11 cellular contexts compared by ENCODE assay signal in genomic region chr1:156743367-156744302, GRCh38. TPM values are rescaled to one million over a fixed set of nuclear protein-coding genes. Genes with fewer than 3 reads are reported as not detected.
DNase-seq lines count a peak whose midpoint lies in the region; ATAC-seq and TF ChIP-seq lines count a peak whose summit lies in the region.
"Had no signal": no experiment of that assay in that cellular context is flagged by ENCODE, and none has a peak within 500 bp of the region (broad histone marks: within the 10 kb centered on the region; RNA-seq: fewer than 3 reads in every experiment).

No MANE protein-coding gene starts in this region.

- no peak overlapping the region; a peak in 1 of 20 replicates for H3K4me3 ChIP-seq in BLaER1 treated with 17β-estradiol and CSF1 and Interleukin-3, amounts not matched to agents 10 nM and 100 nM
- H3K4me3 ChIP-seq in mesenchymal stem cell (ENCODE audit: insufficient read depth in 1 of 2, low read depth in 1 of 2, low read length in 2 of 2), result no peak overlapping the region
- no peak overlapping the region for H3K4me3 ChIP-seq in Karpas-422 (ENCODE audit: low read length)

- CTCF ChIA-PET in Calu3 (lab: Charles Lee), result no interaction called here
- CTCF ChIA-PET in activated CD8-positive, alpha-beta T cell treated with anti-CD3 and anti-CD28 coated beads for 36 hours (lab: Charles Lee), result interaction anchor here (5.0 kb wide), 1 partner anchor 16 kb away, joined by 71 read pairs; the partner anchor contains the start of genes ISG20L2 and METTL25B

- no peak overlapping the region for H2AFZ ChIP-seq in mesenchymal stem cell (ENCODE audit: low read depth, low read length)
- H2AFZ ChIP-seq in Karpas-422 (ENCODE audit: low read length), result no peak overlapping the region

- no peak overlapping the region for H3K4me3 Mint-ChIP-seq in Calu3 (ENCODE audit: low read depth, unreplicated experiment)
- H3K4me3 Mint-ChIP-seq in activated CD8-positive, alpha-beta T cell treated with anti-CD3 and anti-CD28 coated beads for 36 hours, result no peak overlapping the region

- no peak overlapping the region for H3K4ac ChIP-seq in mesenchymal stem cell (ENCODE audit: low read depth in 1 of 2, low read length in 2 of 2)

- peaks cover 87% of the 10 kb centered on the region for H3K36me3 Mint-ChIP-seq in Calu3 (ENCODE audit: insufficient read depth, unreplicated experiment)
- peaks cover 69% of the 10 kb centered on the region for H3K36me3 Mint-ChIP-seq in activated CD8-positive, alpha-beta T cell treated with anti-CD3 and anti-CD28 coated beads for 36 hours (ENCODE audit: low read depth)

- H2BK120ac ChIP-seq in mesenchymal stem cell (ENCODE audit: low read depth, low read length), result no peak overlapping the region

- H3K4me1 Mint-ChIP-seq in Calu3 (ENCODE audit: low read depth, unreplicated experiment), result peaks cover 72% of the 10 kb centered on the region
- peaks cover 74% of the 10 kb centered on the region for H3K4me1 Mint-ChIP-seq in activated CD8-positive, alpha-beta T cell treated with anti-CD3 and anti-CD28 coated beads for 36 hours (ENCODE audit: low read depth)

- BruUV-seq in Calu3 (replicated peaks; lab: Mats Ljungman, UMichigan), result no TSS peak

- no peak overlapping the region for H2BK12ac ChIP-seq in mesenchymal stem cell (ENCODE audit: low read length in 2 of 2)

- peaks cover 60% of the 10 kb centered on the region for H3K79me2 ChIP-seq in Karpas-422 (ENCODE audit: low read length)

- peaks cover 36 to 64% (median 55%) of the 10 kb centered on the region in 11 experiments for H3K36me3 ChIP-seq in BLaER1 treated with 17β-estradiol and CSF1 and Interleukin-3, amounts not matched to agents 10 nM and 100 nM
- peaks cover 32 to 44% of the 10 kb centered on the region in 2 experiments for H3K36me3 ChIP-seq in mesenchymal stem cell (ENCODE audit: control insufficient read depth in 1 of 2, insufficient read depth in 2 of 2, low read depth in 1 of 2, low read length in 2 of 2)
- H3K36me3 ChIP-seq in Karpas-422 (ENCODE audit: insufficient read depth, low read length), result peaks cover 14% of the 10 kb centered on the region; the same call in 1 of the 2 replicates

- WGBS in mesenchymal stem cell, result 94% methylated on average over 13 of the region's 14 CpGs

- no peaks in the 10 kb centered on the region for H3K9me3 Mint-ChIP-seq in Calu3 (ENCODE audit: low read depth, unreplicated experiment)
- H3K9me3 Mint-ChIP-seq in activated CD8-positive, alpha-beta T cell treated with anti-CD3 and anti-CD28 coated beads for 36 hours, result no peaks in the 10 kb centered on the region
- H3K9me3 Mint-ChIP-seq: naive B cell had no signal

- H4K91ac ChIP-seq in mesenchymal stem cell (ENCODE audit: low read length), result no peak overlapping the region

- no peak overlapping the region for H2BK15ac ChIP-seq in mesenchymal stem cell (ENCODE audit: low read depth, poor library complexity, severe bottlenecking)

- H3K27me3 Mint-ChIP-seq in Calu3 (ENCODE audit: unreplicated experiment), result no peaks in the 10 kb centered on the region
- H3K27me3 Mint-ChIP-seq in activated CD8-positive, alpha-beta T cell treated with anti-CD3 and anti-CD28 coated beads for 36 hours, result no peaks in the 10 kb centered on the region
- H3K27me3 Mint-ChIP-seq: naive B cell had no signal

- TF ChIP-seq CTCF in Calu3 (IDR thresholded peaks at IDR 0.05; ENCODE audit: unreplicated experiment), result no peak
- no peak for TF ChIP-seq CTCF in activated CD8-positive, alpha-beta T cell treated with anti-CD3 and anti-CD28 coated beads for 36 hours (IDR thresholded peaks at IDR 0.05)

- H2AK5ac ChIP-seq in mesenchymal stem cell (ENCODE audit: low read length, severe bottlenecking), result no peak overlapping the region

- H3K9me3 ChIP-seq in BLaER1 treated with 17β-estradiol and CSF1 and Interleukin-3, amounts not matched to agents 10 nM and 100 nM (replicated peaks in 1 of 11), result no peaks in the 10 kb centered on the region
- H3K9me3 ChIP-seq in mesenchymal stem cell (ENCODE audit: control insufficient read depth, low read length) (no peaks in the 10 kb centered on the region), Karpas-422 (ENCODE audit: low read length) (no peaks in the 10 kb centered on the region)

- no peak overlapping the region for H3K18ac ChIP-seq in mesenchymal stem cell (ENCODE audit: low read depth in 1 of 2, low read length in 2 of 2)

- peak overlapping the region; percentile 88 for H3K27ac Mint-ChIP-seq in Calu3 (ENCODE audit: unreplicated experiment)
- H3K27ac Mint-ChIP-seq in activated CD8-positive, alpha-beta T cell treated with anti-CD3 and anti-CD28 coated beads for 36 hours, result peak overlapping the region; percentile 26

- POLR2A ChIA-PET in activated CD8-positive, alpha-beta T cell treated with anti-CD3 and anti-CD28 coated beads for 36 hours (lab: Charles Lee), result interaction anchor here (0.6 to 3.5 kb wide), 4 partner anchors 7 to 23 kb away, joined by 3 to 53 read pairs (median 4); partner anchors contain the start of genes HDGF and PRCC

- peak overlapping the region in 10 of 11 experiments; percentile 14 to 64 (median 34); a peak in 13 of 22 replicates for H3K9ac ChIP-seq in BLaER1 treated with 17β-estradiol and CSF1 and Interleukin-3, amounts not matched to agents 10 nM and 100 nM
- peak overlapping the region; percentile 34 for H3K9ac ChIP-seq in mesenchymal stem cell (ENCODE audit: low read length)
- H3K9ac ChIP-seq in Karpas-422 (ENCODE audit: low read length), result no peak overlapping the region

- H3K4me2 ChIP-seq in BLaER1 treated with 17β-estradiol and CSF1 and Interleukin-3, amounts not matched to agents 10 nM and 100 nM, result peak overlapping the region in 7 of 11 experiments; percentile 1 to 68 (median 28); a peak in 9 of 22 replicates
- H3K4me2 ChIP-seq in mesenchymal stem cell (ENCODE audit: low read length, poor library complexity, severe bottlenecking), result no peak overlapping the region
- H3K4me2 ChIP-seq in Karpas-422 (ENCODE audit: low read depth, low read length, poor library complexity, severe bottlenecking), result no peak overlapping the region

- H4K20me1 ChIP-seq in BLaER1 treated with 17β-estradiol and CSF1 and Interleukin-3, amounts not matched to agents 10 nM and 100 nM, result peaks cover 0 to 56% (median 35%) of the 10 kb centered on the region in 11 experiments; a peak in 18 of 22 replicates
- H4K20me1 ChIP-seq in Karpas-422 (ENCODE audit: insufficient read depth, low read depth, low read length), result peaks cover 25% of the 10 kb centered on the region

- intact Hi-C loops in Calu3 (cut with micrococcal nuclease; ENCODE audit: unreplicated experiment), result no loop called here
- intact Hi-C loops in activated CD8-positive, alpha-beta T cell treated with anti-CD3 and anti-CD28 coated beads for 36 hours (cut with micrococcal nuclease), result no loop called here

- H3K9me2 ChIP-seq in Karpas-422 (replicated peaks; ENCODE audit: insufficient read depth, low read length), result no peaks in the 10 kb centered on the region

- H3K79me1 ChIP-seq in mesenchymal stem cell (replicated peaks; ENCODE audit: low read length, poor library complexity, severe bottlenecking), result peaks cover 10% of the 10 kb centered on the region

- H4K8ac ChIP-seq in mesenchymal stem cell (ENCODE audit: low read length), result no peak overlapping the region

- H3K27me3 ChIP-seq in BLaER1 treated with 17β-estradiol and CSF1 and Interleukin-3, amounts not matched to agents 10 nM and 100 nM, result no peaks in the 10 kb centered on the region
- H3K27me3 ChIP-seq in mesenchymal stem cell (ENCODE audit: control insufficient read depth in 1 of 2, insufficient read depth in 1 of 2, low read length in 2 of 2), result no peaks in the 10 kb centered on the region
- H3K27me3 ChIP-seq in Karpas-422 (ENCODE audit: low read length), result no peaks in the 10 kb centered on the region
- H3K27me3 ChIP-seq: brain microvascular endothelial cell had no signal

- no peak for ATAC-seq in activated CD8-positive, alpha-beta T cell treated with anti-CD3 and anti-CD28 coated beads for 36 hours

- H3K23ac ChIP-seq in mesenchymal stem cell (ENCODE audit: low read length in 2 of 2), result no peak overlapping the region

- peak overlapping the region in 9 of 11 experiments; percentile 2 to 85 (median 55); a peak in 14 of 22 replicates for H3K27ac ChIP-seq in BLaER1 treated with 17β-estradiol and CSF1 and Interleukin-3, amounts not matched to agents 10 nM and 100 nM
- no peak overlapping the region for H3K27ac ChIP-seq in mesenchymal stem cell (ENCODE audit: low read length, poor library complexity, severe bottlenecking)
- H3K27ac ChIP-seq in Karpas-422 (ENCODE audit: low read length), result no peak overlapping the region
- H3K27ac ChIP-seq: brain microvascular endothelial cell had no signal

- no peak for DNase-seq in Calu3
- DNase-seq in activated CD8-positive, alpha-beta T cell treated with anti-CD3 and anti-CD28 coated beads for 36 hours, result no peak
- DNase-seq in mesenchymal stem cell, result no peak
- no peak for DNase-seq in Karpas-422
- no peak for DNase-seq in SW 1271 (lab: John Stamatoyannopoulos, UW)
- DNase-seq in dedifferentiated amniotic fluid mesenchymal stem cell (ENCODE audit: extremely low spot score), result no peak
- DNase-seq: brain microvascular endothelial cell, naive B cell, NCI-H1930, NCI-H748 treated with DMSO at 0.1 percent for 48 hours had no signal

- H2BK5ac ChIP-seq in mesenchymal stem cell (ENCODE audit: low read depth, low read length, poor library complexity, severe bottlenecking), result no peak overlapping the region

- H3K4me1 ChIP-seq in BLaER1 treated with 17β-estradiol and CSF1 and Interleukin-3, amounts not matched to agents 10 nM and 100 nM, result peaks cover 57 to 85% (median 75%) of the 10 kb centered on the region in 10 experiments
- peaks cover 32% of the 10 kb centered on the region for H3K4me1 ChIP-seq in mesenchymal stem cell (ENCODE audit: control insufficient read depth, insufficient read depth, low read depth, low read length)
- peaks cover 61% of the 10 kb centered on the region for H3K4me1 ChIP-seq in Karpas-422 (ENCODE audit: low read length)

- H3K14ac ChIP-seq in mesenchymal stem cell (ENCODE audit: low read length in 2 of 2), result no peak overlapping the region

RNA-seq across cellular contexts. Expression of gene MRPL24, which starts 2.7 kb away (rescaled TPM):
- 130 and 138 TPM in 2 replicates for total RNA-seq in Calu3 (2022)
- 10 to 100 TPM; 84.2 to 93.6 TPM for total RNA-seq in activated CD8-positive, alpha-beta T cell treated with anti-CD3 and anti-CD28 coated beads for 36 hours
- 65.7 TPM for polyA plus RNA-seq in mesenchymal stem cell (2013, experiment 1 of 2)
- polyA plus RNA-seq in mesenchymal stem cell (2013, experiment 2 of 2), result 64.7 TPM
- 102 and 113 TPM in 2 replicates for total RNA-seq in Karpas-422 (2014; rRNA removed; shearing (Covaris generic); ENCODE audit: low replicate concordance)

RNA-seq across cellular contexts. Expression of gene HDGF, which starts 7.8 kb away (rescaled TPM):
- total RNA-seq in Calu3 (2022), result 437 and 470 TPM in 2 replicates
- 100 to 1,000 TPM; 232 to 235 TPM for total RNA-seq in activated CD8-positive, alpha-beta T cell treated with anti-CD3 and anti-CD28 coated beads for 36 hours
- polyA plus RNA-seq in mesenchymal stem cell (2013, experiment 1 of 2), result 156 TPM
- polyA plus RNA-seq in mesenchymal stem cell (2013, experiment 2 of 2), result 154 TPM
- 191 and 237 TPM in 2 replicates for total RNA-seq in Karpas-422 (2014; rRNA removed; shearing (Covaris generic); ENCODE audit: low replicate concordance)

RNA-seq across cellular contexts. Expression of gene ISG20L2, which starts 15.1 kb away (rescaled TPM):
- total RNA-seq in Calu3 (2022), result 60.9 and 61.6 TPM in 2 replicates
- 10 to 100 TPM; 40.6 to 44.5 TPM for total RNA-seq in activated CD8-positive, alpha-beta T cell treated with anti-CD3 and anti-CD28 coated beads for 36 hours
- 26.8 TPM for polyA plus RNA-seq in mesenchymal stem cell (2013, experiment 1 of 2)
- 25.1 TPM for polyA plus RNA-seq in mesenchymal stem cell (2013, experiment 2 of 2)
- 17.9 and 18.4 TPM in 2 replicates for total RNA-seq in Karpas-422 (2014; rRNA removed; shearing (Covaris generic); ENCODE audit: low replicate concordance)

RNA-seq across cellular contexts. Expression of gene METTL25B, which starts 15.4 kb away (rescaled TPM):
- 52.7 and 63.8 TPM in 2 replicates for total RNA-seq in Calu3 (2022)
- total RNA-seq in activated CD8-positive, alpha-beta T cell treated with anti-CD3 and anti-CD28 coated beads for 36 hours, result 10 to 100 TPM; 32.3 to 32.5 TPM
- polyA plus RNA-seq in mesenchymal stem cell (2013, experiment 1 of 2), result 12.1 TPM
- 11.3 TPM for polyA plus RNA-seq in mesenchymal stem cell (2013, experiment 2 of 2)
- 22.8 and 26.5 TPM in 2 replicates for total RNA-seq in Karpas-422 (2014; rRNA removed; shearing (Covaris generic); ENCODE audit: low replicate concordance)

RNA-seq across cellular contexts. Expression of gene PRCC, which starts 23.7 kb away (rescaled TPM):
- total RNA-seq in Calu3 (2022), result 72.8 and 80.4 TPM in 2 replicates
- 10 to 100 TPM; 69.8 to 70.6 TPM for total RNA-seq in activated CD8-positive, alpha-beta T cell treated with anti-CD3 and anti-CD28 coated beads for 36 hours
- 74.5 TPM for polyA plus RNA-seq in mesenchymal stem cell (2013, experiment 1 of 2)
- polyA plus RNA-seq in mesenchymal stem cell (2013, experiment 2 of 2), result 72.5 TPM
- total RNA-seq in Karpas-422 (2014; rRNA removed; shearing (Covaris generic); ENCODE audit: low replicate concordance), result 39.6 and 50.0 TPM in 2 replicates

Comparison
In these comparisons a context has a peak if more than half of its experiments do, and no peak if none do; other contexts are left out.
1. H3K27ac ChIP-seq: peak in BLaER1 treated with 17β-estradiol and CSF1 and Interleukin-3, amounts not matched to agents 10 nM and 100 nM (9 of 11); none in mesenchymal stem cell (single experiment) and Karpas-422 (single experiment).
2. H3K4me2 ChIP-seq: peak in BLaER1 treated with 17β-estradiol and CSF1 and Interleukin-3, amounts not matched to agents 10 nM and 100 nM (7 of 11); none in mesenchymal stem cell (single experiment) and Karpas-422 (single experiment).